Comparison of ENCODE assay signal across 27 cellular contexts in genomic region chr1:164796916-164797315, GRCh38.
"Had no signal": no experiment of that assay in that cellular context is flagged by ENCODE, and none has a peak within 500 bp of the region (broad histone marks: within the 10 kb centered on the region; RNA-seq: fewer than 3 reads in every experiment).

No MANE protein-coding gene starts in this region.

- H3K36me3 ChIP-seq: neutrophil, right lobe of liver had no signal

- H3K27ac ChIP-seq: adrenal gland, brain microvascular endothelial cell, foreskin keratinocyte, left ventricle myocardium inferior, neutrophil, right lobe of liver, suprapubic skin, tibial nerve, VCaP had no signal

- H3K4me3 ChIP-seq: adrenal gland, left ventricle myocardium inferior, lung, right lobe of liver, suprapubic skin, tibial nerve had no signal

- H3K9me3 ChIP-seq: adrenal gland, left ventricle myocardium inferior, neutrophil, right lobe of liver, suprapubic skin, tibial nerve had no signal

- DNase-seq: activated CD4-positive, alpha-beta T cell treated with anti-CD3 and anti-CD28 coated beads for 48 hours; activated CD4-positive, alpha-beta T cell treated with anti-CD3 and anti-CD28 coated beads, Interleukin-2, amount 50 U/mL, for 48 hours; activated CD8-positive, alpha-beta memory T cell treated with anti-CD3 and anti-CD28 coated beads for 24 hours; activated CD8-positive, alpha-beta memory T cell treated with anti-CD3 and anti-CD28 coated beads, Interleukin-2, amount 50 U/mL, for 4 hours; activated effector memory CD4-positive, alpha-beta T cell treated with anti-CD3 and anti-CD28 coated beads, Interleukin-2, amount 50 U/mL, for 16 hours; activated naive CD4-positive, alpha-beta T cell treated with anti-CD3 and anti-CD28 coated beads for 36 hours; activated naive CD8-positive, alpha-beta T cell treated with anti-CD3 and anti-CD28 coated beads for 36 hours; activated T-cell treated with anti-CD3 and anti-CD28 coated beads, Interleukin-2, amount 50 U/mL, for 1 hour; adrenal gland; aorta; brain microvascular endothelial cell; cortex of kidney; foreskin keratinocyte; islet precursor cell; left ventricle myocardium inferior; mesendoderm; nephron progenitor cell; right lobe of liver; small intestine; stimulated activated CD4-positive, alpha-beta T cell treated with anti-CD3 and anti-CD28 coated beads, Interleukin-4, amount 100 ng/mL, for 4 hours; stimulated activated CD8-positive, alpha-beta memory T cell treated with anti-CD3 and anti-CD28 coated beads, Interleukin-4, amount 100 ng/mL, for 48 hours; stimulated activated naive CD8-positive, alpha-beta T cell treated with anti-CD3 and anti-CD28 coated beads, Interleukin-15, amount 100 ng/mL, for 72 hours had no signal

- H3K4me1 ChIP-seq: foreskin keratinocyte, right lobe of liver had no signal

- H3K27me3 ChIP-seq: adrenal gland, brain microvascular endothelial cell, foreskin keratinocyte, neutrophil, right lobe of liver, suprapubic skin, tibial nerve had no signal
